14 cellular contexts compared by ENCODE assay signal in genomic region chr21:36437745-36438128, GRCh38. TPM values are rescaled to one million over a fixed set of nuclear protein-coding genes. Genes with fewer than 3 reads are reported as not detected.
DNase-seq lines count a peak whose midpoint lies in the region; ATAC-seq, FAIRE-seq and TF ChIP-seq lines count a peak whose summit lies in the region.
"Had no signal": no experiment of that assay in that cellular context is flagged by ENCODE, and none has a peak within 500 bp of the region (broad histone marks: within the 10 kb centered on the region; RNA-seq: fewer than 3 reads in every experiment).

No MANE protein-coding gene starts in this region.

- H3K27me3 ChIP-seq in BJ (ENCODE audit: control insufficient read depth, insufficient read depth, low read length): no peaks in the 10 kb centered on the region
- H3K27me3 ChIP-seq in GM12878 (replicated peaks in 1 of 2; ENCODE audit: control insufficient read depth in 2 of 2, insufficient read depth in 2 of 2, low read length in 1 of 2): no peaks in the 10 kb centered on the region
- H3K27me3 ChIP-seq: ascending aorta had no signal

- SMC1A ChIA-PET in GM12878 (lab: Charles Lee; ENCODE audit: uncharacterized antibody, unreplicated experiment): interaction anchor here (0.7 to 1.2 kb wide), 2 partner anchors 32 to 466 kb away, joined by 3 read pairs; no protein-coding TSS in a partner anchor

- H3K79me2 ChIP-seq in GM12878 (ENCODE audit: control insufficient read depth, insufficient read depth, low read length): no peaks in the 10 kb centered on the region

- no TSS peak for BruUV-seq in GM12878 (replicated peaks; lab: Mats Ljungman, UMichigan)

- 19% methylated on average over 6 of the region's 6 CpGs for WGBS in GM12878 (ENCODE audit: insufficient coverage, insufficient replicate concordance, low lambda C conversion rate, missing lambda C conversion rate)

- no peak for TF ChIP-seq EP300 in GM12878 (IDR thresholded peaks at IDR 0.05; ENCODE audit: borderline replicate concordance in 1 of 2, control insufficient read depth in 1 of 2, low read depth in 2 of 2, low read length in 2 of 2)

- H3K36me3 ChIP-seq in BJ (ENCODE audit: control insufficient read depth, insufficient read depth, low read length): no peaks in the 10 kb centered on the region
- H3K36me3 ChIP-seq in GM12878 (ENCODE audit: control insufficient read depth in 2 of 2, insufficient read depth in 2 of 2, low read length in 1 of 2): no peaks in the 10 kb centered on the region
- H3K36me3 ChIP-seq: ascending aorta had no signal

- DNase-seq in BJ (ENCODE audit: low read depth) (peak; percentile 40), M059J (ENCODE audit: low read depth) (peak; percentile 95), GM12878 (ENCODE audit: low read depth, low spot score) (no peak), left lobe of liver (ENCODE audit: low spot score) (no peak), NCI-H187 treated with DMSO at 0.1 percent for 48 hours (lab: John Stamatoyannopoulos, UW) (no peak), cortex of kidney (lab: John Stamatoyannopoulos, UW) (no peak), ecto neural progenitor cell (ENCODE audit: low spot score) (no peak)
- DNase-seq: activated CD8-positive, alpha-beta memory T cell treated with anti-CD3 and anti-CD28 coated beads, Interleukin-2, amount 50 U/mL, for 4 hours; foreskin melanocyte; mesendoderm; NCI-H526 treated with DMSO at 0.1 percent for 48 hours had no signal

- in situ Hi-C loops in GM12878 (cut with MboI): no loop called here

- intact Hi-C loops in GM12878 (cut with micrococcal nuclease; ENCODE audit: unreplicated experiment): no loop called here

- no peak overlapping the region for H3K9ac ChIP-seq in GM12878 (ENCODE audit: control insufficient read depth, insufficient read depth, low read length)

- H2AFZ ChIP-seq in GM12878 (ENCODE audit: control insufficient read depth, low read depth, low read length): no peak overlapping the region

- H3K4me3 ChIP-seq in BJ (ENCODE audit: low read depth, low read length): no peak overlapping the region
- H3K4me3 ChIP-seq in GM12878: no peak overlapping the region
- H3K4me3 ChIP-seq: ascending aorta had no signal

- ATAC-seq in GM12878 (peak; percentile 34; the same call in 2 of the 3 replicates), left lobe of liver (peak; percentile 27), HG02571 (IDR thresholded peaks at IDR 0.05; ENCODE audit: unreplicated experiment) (no peak)

- H3K9me3 ChIP-seq in GM12878 (replicated peaks; ENCODE audit: control insufficient read depth, insufficient read depth, low read length): no peaks in the 10 kb centered on the region
- H3K9me3 ChIP-seq: ascending aorta had no signal

- no peaks in the 10 kb centered on the region for H3K4me1 ChIP-seq in GM12878 (ENCODE audit: control insufficient read depth, insufficient read depth, low read length)
- H3K4me1 ChIP-seq: ascending aorta had no signal

- H3K27ac ChIP-seq in GM12878 (ENCODE audit: control insufficient read depth, insufficient read depth): no peak overlapping the region
- H3K27ac ChIP-seq: ascending aorta had no signal

- no peaks in the 10 kb centered on the region for H4K20me1 ChIP-seq in GM12878 (ENCODE audit: control insufficient read depth, insufficient read depth)

- POLR2A ChIA-PET in BJ (lab: Charles Lee): interaction anchor here (0.7 kb wide), 1 partner anchor 77 kb away, joined by 10 read pairs; no protein-coding TSS in a partner anchor
- POLR2A ChIA-PET in GM12878 (lab: Charles Lee): interaction anchor here (0.7 kb wide), 1 partner anchor 522 kb away, joined by 3 read pairs; no protein-coding TSS in a partner anchor

- CTCF ChIA-PET in BJ (lab: Yijun Ruan, JAX) (interaction anchor here (1.5 to 1.6 kb wide), 2 partner anchors 8 to 16 kb away, joined by 3 to 5 read pairs; no protein-coding TSS in a partner anchor), GM12878 (lab: Yijun Ruan, JAX) (no interaction called here)

- no peak for TF ChIP-seq RAD21 in GM12878 (IDR thresholded peaks at IDR 0.05; ENCODE audit: insufficient read depth, low read depth, low read length)

- TF ChIP-seq CTCF in BJ (IDR thresholded peaks at IDR 0.05; ENCODE audit: insufficient read depth, low read depth, low read length) (no peak), GM12878 (IDR thresholded peaks at IDR 0.05 in 2 of 3, conservative IDR thresholded peaks at IDR 0.05 in 1 of 3; ENCODE audit: control insufficient read depth in 2 of 3, extremely low read depth in 1 of 3, insufficient read depth in 1 of 3, low read depth in 3 of 3, low read length in 3 of 3) (no peak)

- no peak for TF ChIP-seq POLR2A in GM12878 (IDR thresholded peaks at IDR 0.05; ENCODE audit: low read depth, low read length)

- no peak for FAIRE-seq in GM12878 (lab: Jason Lieb, UNC)

- no peak overlapping the region for H3K4me2 ChIP-seq in GM12878 (ENCODE audit: control insufficient read depth, insufficient read depth)

- RAD21 ChIA-PET in GM12878 (lab: Charles Lee; ENCODE audit: unreplicated experiment): no interaction called here

TF ChIP-seq in GM12878, 131 proteins besides CTCF, POLR2A, EP300 and RAD21:
- 0 out of 2 replicates have a peak, but pooled peaks have one; percentile 14 for TF ChIP-seq RUNX3 (IDR thresholded peaks at IDR 0.05; ENCODE audit: low read length)
- TF ChIP-seq ATF3 (IDR thresholded peaks at IDR 0.05; ENCODE audit: borderline replicate concordance, extremely low read depth, low read depth, low read length): no peak

RNA-seq across cellular contexts. Expression of gene CLDN14, which starts 42.2 kb away (rescaled TPM):
- polyA plus RNA-seq in BJ (2011; rRNA removed) (not detected in 2 replicates), GM12878 (2011; rRNA removed) (3.4 and 3.7 TPM in 2 replicates), GM12878 (2014; fragmentation: Illumina TruSeq; extraction: Trizol) (1.1 and 2.8 TPM in 2 replicates), GM12878 (2014; fragmentation: Nextera tagmentation; extraction: Ambion mirVana) (1 to 10 TPM in 1 of 2 experiments, under 1 TPM in 1; 0.90 to 3.3 TPM), GM12878 (2014; rRNA removed) (14.3 and 15.2 TPM in 2 replicates), GM12878 (2016; fragmentation: Nextera tagmentation; extraction: Ambion mirVana) (10 to 100 TPM; 14.7 to 18.6 TPM)
- not detected in 2 replicates for polyA minus RNA-seq in BJ (2011; rRNA and poly(A)+ RNA removed)
- total RNA-seq in M059J (2014; rRNA removed; shearing (Covaris generic)): not detected in 2 replicates
- 1.1 and 3.7 TPM in 2 replicates for total RNA-seq in GM12878 (2013; cell fraction: nucleolus; rRNA removed)
- total RNA-seq in GM12878 (2014; rRNA removed) (8.2 and 19.4 TPM in 2 replicates), GM12878 (2014; rRNA removed; fragmentation: Illumina TruSeq; extraction: Trizol) (2.7 and 3.4 TPM in 2 replicates), GM12878 (2021) (9.6 and 11.2 TPM in 2 replicates), left lobe of liver (16.4 TPM)
- polyA plus RNA-seq in GM12878 (2011; ENCODE audit: low read depth): 4.2 TPM
- 3.6 TPM in 2 replicates for polyA plus RNA-seq in GM12878 (2011; cell fraction: cytosol; rRNA removed)
- 2.7 and 3.7 TPM in 2 replicates for polyA plus RNA-seq in GM12878 (2011; cell fraction: nucleus; rRNA removed)
- polyA plus RNA-seq in GM12878 (2012): 5.2 and 6.4 TPM in 2 replicates
- 1.0 and 2.1 TPM in 2 replicates for polyA minus RNA-seq in GM12878 (2011; rRNA and poly(A)+ RNA removed)
- 3.0 TPM in 1 of 2 replicates, not detected in the other for polyA minus RNA-seq in GM12878 (2011; cell fraction: cytosol; rRNA and poly(A)+ RNA removed)
- 1.1 and 1.6 TPM in 2 replicates for polyA minus RNA-seq in GM12878 (2011; cell fraction: nucleus; rRNA and poly(A)+ RNA removed)
- total RNA-seq: ascending aorta; T-helper 1 cell treated with Interleukin-12 subunit alpha and Interleukin-12 subunit beta and Interleukin-4 antibody, amounts not matched to agents 30 ng/mL and 1 ng/mL, for 36 hours had no signal

RNA-seq across cellular contexts. Expression of gene CHAF1B, which starts 52.5 kb away (rescaled TPM):
- polyA plus RNA-seq in BJ (2011; rRNA removed) (3.2 and 4.0 TPM in 2 replicates), GM12878 (2011; rRNA removed) (13.6 and 18.2 TPM in 2 replicates), GM12878 (2014; fragmentation: Illumina TruSeq; extraction: Trizol) (18.8 and 21.4 TPM in 2 replicates), GM12878 (2014; fragmentation: Nextera tagmentation; extraction: Ambion mirVana) (1 to 10 TPM; 5.9 TPM), GM12878 (2014; rRNA removed) (15.1 and 15.2 TPM in 2 replicates), GM12878 (2016; fragmentation: Nextera tagmentation; extraction: Ambion mirVana) (10 to 100 TPM; 31.4 to 31.5 TPM)
- polyA minus RNA-seq in BJ (2011; rRNA and poly(A)+ RNA removed): 2.1 and 2.7 TPM in 2 replicates
- 14.4 and 21.4 TPM in 2 replicates for total RNA-seq in M059J (2014; rRNA removed; shearing (Covaris generic))
- total RNA-seq in GM12878 (2013; cell fraction: nucleolus; rRNA removed): 6.5 and 6.7 TPM in 2 replicates
- total RNA-seq in GM12878 (2014; rRNA removed) (12.8 and 13.7 TPM in 2 replicates), GM12878 (2014; rRNA removed; fragmentation: Illumina TruSeq; extraction: Trizol) (14.6 and 16.4 TPM in 2 replicates), GM12878 (2021) (24.8 TPM in 2 replicates), left lobe of liver (0.43 TPM)
- 7.6 TPM for polyA plus RNA-seq in GM12878 (2011; ENCODE audit: low read depth)
- 12.2 and 12.9 TPM in 2 replicates for polyA plus RNA-seq in GM12878 (2011; cell fraction: cytosol; rRNA removed)
- 8.2 and 13.0 TPM in 2 replicates for polyA plus RNA-seq in GM12878 (2011; cell fraction: nucleus; rRNA removed)
- 7.7 and 8.2 TPM in 2 replicates for polyA plus RNA-seq in GM12878 (2012)
- polyA minus RNA-seq in GM12878 (2011; rRNA and poly(A)+ RNA removed): 10.4 and 11.1 TPM in 2 replicates
- polyA minus RNA-seq in GM12878 (2011; cell fraction: cytosol; rRNA and poly(A)+ RNA removed): 7.6 and 9.8 TPM in 2 replicates
- 2.8 and 7.1 TPM in 2 replicates for polyA minus RNA-seq in GM12878 (2011; cell fraction: nucleus; rRNA and poly(A)+ RNA removed)

Comparison
In these comparisons a context has a peak if more than half of its experiments do, and no peak if none do; other contexts are left out.
1. DNase-seq: peak in BJ (single experiment) and M059J (single experiment); none in GM12878 (single experiment), left lobe of liver (single experiment), NCI-H187 treated with DMSO at 0.1 percent for 48 hours (single experiment), cortex of kidney (single experiment) and ecto neural progenitor cell (single experiment).